ENCODE assay signal across 9 cellular contexts in the genomic region with DNA sequence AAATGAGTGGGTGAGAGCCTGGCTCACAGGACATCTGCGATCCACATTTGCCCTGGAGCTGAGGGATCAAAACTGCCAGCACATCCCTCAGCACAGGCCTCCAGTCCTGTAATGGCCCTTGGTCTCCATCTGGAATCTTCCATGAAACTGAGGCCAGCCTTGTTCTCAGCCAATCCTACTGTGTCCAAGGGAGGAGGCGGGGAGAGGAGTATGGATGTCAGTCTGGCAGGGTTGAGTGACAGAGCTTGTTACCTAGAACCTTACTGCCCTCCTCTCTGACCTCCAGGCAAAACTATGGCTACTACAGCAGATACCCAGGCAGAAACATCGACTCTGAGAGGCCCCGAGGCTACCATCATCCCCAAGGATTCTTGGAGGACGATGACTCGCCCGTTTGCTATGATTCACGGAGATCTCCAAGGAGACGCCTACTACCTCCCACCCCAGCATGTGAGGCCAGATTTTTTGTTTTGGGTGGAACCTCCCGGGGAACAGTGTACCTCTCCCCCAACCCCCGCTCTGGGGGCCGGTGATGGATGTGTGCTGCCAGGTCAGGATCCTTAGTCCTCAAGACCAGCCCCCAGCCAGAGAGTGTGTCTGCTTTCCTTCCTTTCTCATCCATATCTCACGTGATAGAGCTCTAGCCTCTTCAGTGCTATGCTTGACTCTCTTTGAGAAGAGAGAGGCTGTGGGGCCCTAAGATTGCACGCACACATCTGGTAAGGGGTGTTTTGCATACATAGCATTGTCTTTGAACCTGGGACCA. TPM values are rescaled to one million over a fixed set of nuclear protein-coding genes. Genes with fewer than 3 reads are reported as not detected.
A peak's percentile ranks its signal among the peaks of the same experiment; 100 is the strongest.
DNase-seq lines count a peak whose midpoint lies in the region; ATAC-seq and TF ChIP-seq lines count a peak whose summit lies in the region.
"Had no signal": no experiment of that assay in that cellular context is flagged by ENCODE, and none has a peak within 500 bp of the region (broad histone marks: within the 10 kb centered on the region; RNA-seq: fewer than 3 reads in every experiment).

No MANE protein-coding gene starts in this region.

- H3K36me3 ChIP-seq in SK-N-SH (replicated peaks in 1 of 2; ENCODE audit: control insufficient read depth in 1 of 2, insufficient read depth in 2 of 2, low read length in 1 of 2) (no peaks in the 10 kb centered on the region), left lung (no peaks in the 10 kb centered on the region)

- DNase-seq in GM04504 (ENCODE audit: low read depth) (peak; percentile 68), SK-N-SH (peak; percentile 40), left lung (no peak), NCI-H2196 treated with DMSO at 0.1 percent for 48 hours (lab: John Stamatoyannopoulos, UW; ENCODE audit: unreplicated experiment) (no peak)
- DNase-seq in activated CD4-positive, alpha-beta T cell treated with anti-CD3 and anti-CD28 coated beads, Interleukin-2, amount 50 U/mL, for 48 hours = no peak
- DNase-seq in CD4-positive, alpha-beta T cell = no peak
- no peak for DNase-seq in stimulated activated naive CD4-positive, alpha-beta T cell treated with Interleukin-2 at 50 U/mL for 16 hours (lab: John Stamatoyannopoulos, UW)
- DNase-seq: activated CD4-positive, CD25-positive, alpha-beta regulatory T cell treated with anti-CD3 and anti-CD28 coated beads, Interleukin-2, amount 50 U/mL, for 72 hours had no signal

- H3F3A ChIP-seq in SK-N-SH (replicated peaks; ENCODE audit: insufficient read depth) = no peaks in the 10 kb centered on the region

- H3K36me3 Mint-ChIP-seq in CD4-positive, alpha-beta T cell (ENCODE audit: low read depth) = no peaks in the 10 kb centered on the region

- CTCF ChIA-PET in SK-N-SH (lab: Yijun Ruan, JAX) = no interaction called here
- CTCF ChIA-PET in CD4-positive, alpha-beta T cell (lab: Charles Lee) = no interaction called here

- peak overlapping the region; percentile 44; the same call in 1 of the 2 replicates for H3K9ac ChIP-seq in SK-N-SH

- TF ChIP-seq CTCF in SK-N-SH (IDR thresholded peaks at IDR 0.05) = no peak
- no peak for TF ChIP-seq CTCF in left lung (IDR thresholded peaks at IDR 0.05)
- no peak for TF ChIP-seq CTCF in CD4-positive, alpha-beta T cell (IDR thresholded peaks at IDR 0.05)

- no peaks in the 10 kb centered on the region for H3K9me3 Mint-ChIP-seq in CD4-positive, alpha-beta T cell

- TF ChIP-seq EP300 in SK-N-SH (IDR thresholded peaks at IDR 0.05; ENCODE audit: borderline replicate concordance in 1 of 2, low read depth in 1 of 2, low read length in 1 of 2) = no peak

- no peaks in the 10 kb centered on the region for H4K20me1 ChIP-seq in SK-N-SH (ENCODE audit: insufficient read depth)

- H3K27ac ChIP-seq in SK-N-SH (ENCODE audit: low read depth in 2 of 2, low read length in 1 of 2) = peak overlapping the region in 1 of 2 experiments; percentile 63; a peak in 2 of 4 replicates
- no peak overlapping the region for H3K27ac ChIP-seq in left lung
- no peak overlapping the region for H3K27ac ChIP-seq in CD4-positive, alpha-beta T cell (ENCODE audit: low read depth, low read length)

- no peaks in the 10 kb centered on the region for H3K79me2 ChIP-seq in SK-N-SH (ENCODE audit: insufficient read depth)

- no peak overlapping the region for H3K4me3 Mint-ChIP-seq in CD4-positive, alpha-beta T cell

- H3K27me3 ChIP-seq in SK-N-SH (ENCODE audit: insufficient read depth) (no peaks in the 10 kb centered on the region), left lung (no peaks in the 10 kb centered on the region)
- no peaks in the 10 kb centered on the region for H3K27me3 ChIP-seq in CD4-positive, alpha-beta T cell (ENCODE audit: control insufficient read depth, insufficient read depth, low read length)

- POLR2A ChIA-PET in SK-N-SH (lab: Yijun Ruan, JAX) = no interaction called here
- POLR2A ChIA-PET in CD4-positive, alpha-beta T cell (lab: Charles Lee) = no interaction called here

- H3K4me2 ChIP-seq in SK-N-SH = peak overlapping the region; percentile 55

- H3K27ac Mint-ChIP-seq in CD4-positive, alpha-beta T cell = no peak overlapping the region

- peaks cover 18 to 22% of the 10 kb centered on the region in 2 experiments; a peak in 3 of 4 replicates for H3K4me1 ChIP-seq in SK-N-SH (ENCODE audit: control insufficient read depth in 1 of 2, insufficient read depth in 2 of 2, low read depth in 1 of 2, low read length in 1 of 2)
- H3K4me1 ChIP-seq in left lung = no peaks in the 10 kb centered on the region

- peak overlapping the region; percentile 85 for H2AFZ ChIP-seq in SK-N-SH (ENCODE audit: low read depth)

- H3K4me3 ChIP-seq in SK-N-SH (ENCODE audit: low read depth in 2 of 2, low read length in 1 of 2) (no peak overlapping the region), left lung (no peak overlapping the region)

- TF ChIP-seq RAD21 in SK-N-SH (IDR thresholded peaks at IDR 0.05; ENCODE audit: low read length) = no peak

- ATAC-seq in HG02571 (IDR thresholded peaks at IDR 0.05; ENCODE audit: unreplicated experiment) = peak; percentile 38
- peak; percentile 59 for ATAC-seq in left lung
- no peak for ATAC-seq in CD4-positive, alpha-beta T cell (ENCODE audit: poor library complexity)

- 57% methylated on average over 7 of the region's 14 CpGs for WGBS in SK-N-SH (ENCODE audit: low lambda C conversion rate)

- intact Hi-C loops in left lung (cut with DNase I) = no loop called here
- intact Hi-C loops in CD4-positive, alpha-beta T cell (cut with DNase I, micrococcal nuclease) = no loop called here

- no peaks in the 10 kb centered on the region for H3K9me3 ChIP-seq in SK-N-SH
- H3K9me3 ChIP-seq in left lung = no peaks in the 10 kb centered on the region
- no peaks in the 10 kb centered on the region for H3K9me3 ChIP-seq in CD4-positive, alpha-beta T cell (ENCODE audit: control insufficient read depth, low read length)

- H3K4me1 Mint-ChIP-seq in CD4-positive, alpha-beta T cell (ENCODE audit: low read depth) = no peaks in the 10 kb centered on the region

- no peaks in the 10 kb centered on the region for H3K9me2 ChIP-seq in SK-N-SH

- peaks cover 16% of the 10 kb centered on the region for H3K27me3 Mint-ChIP-seq in CD4-positive, alpha-beta T cell

TF ChIP-seq in SK-N-SH, 30 proteins besides CTCF, POLR2A, EP300 and RAD21:
- peak; percentile 77; the same call in 1 of the 2 replicates for TF ChIP-seq FOSL2 (IDR thresholded peaks at IDR 0.05; ENCODE audit: borderline replicate concordance, low read depth)
- peak; percentile 40; the same call in 1 of the 2 replicates for TF ChIP-seq YY1 (IDR thresholded peaks at IDR 0.05; ENCODE audit: low read depth)
- TF ChIP-seq, protein P1, sequence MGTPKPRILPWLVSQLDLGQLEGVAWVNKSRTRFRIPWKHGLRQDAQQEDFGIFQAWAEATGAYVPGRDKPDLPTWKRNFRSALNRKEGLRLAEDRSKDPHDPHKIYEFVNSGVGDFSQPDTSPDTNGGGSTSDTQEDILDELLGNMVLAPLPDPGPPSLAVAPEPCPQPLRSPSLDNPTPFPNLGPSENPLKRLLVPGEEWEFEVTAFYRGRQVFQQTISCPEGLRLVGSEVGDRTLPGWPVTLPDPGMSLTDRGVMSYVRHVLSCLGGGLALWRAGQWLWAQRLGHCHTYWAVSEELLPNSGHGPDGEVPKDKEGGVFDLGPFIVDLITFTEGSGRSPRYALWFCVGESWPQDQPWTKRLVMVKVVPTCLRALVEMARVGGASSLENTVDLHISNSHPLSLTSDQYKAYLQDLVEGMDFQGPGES (IDR thresholded peaks at IDR 0.05; ENCODE audit: low read depth, low read length) = no peak
- TF ChIP-seq TCF12 (IDR thresholded peaks at IDR 0.05) = peak; percentile 18; the same call in 1 of the 2 replicates
- TF ChIP-seq, protein P2, sequence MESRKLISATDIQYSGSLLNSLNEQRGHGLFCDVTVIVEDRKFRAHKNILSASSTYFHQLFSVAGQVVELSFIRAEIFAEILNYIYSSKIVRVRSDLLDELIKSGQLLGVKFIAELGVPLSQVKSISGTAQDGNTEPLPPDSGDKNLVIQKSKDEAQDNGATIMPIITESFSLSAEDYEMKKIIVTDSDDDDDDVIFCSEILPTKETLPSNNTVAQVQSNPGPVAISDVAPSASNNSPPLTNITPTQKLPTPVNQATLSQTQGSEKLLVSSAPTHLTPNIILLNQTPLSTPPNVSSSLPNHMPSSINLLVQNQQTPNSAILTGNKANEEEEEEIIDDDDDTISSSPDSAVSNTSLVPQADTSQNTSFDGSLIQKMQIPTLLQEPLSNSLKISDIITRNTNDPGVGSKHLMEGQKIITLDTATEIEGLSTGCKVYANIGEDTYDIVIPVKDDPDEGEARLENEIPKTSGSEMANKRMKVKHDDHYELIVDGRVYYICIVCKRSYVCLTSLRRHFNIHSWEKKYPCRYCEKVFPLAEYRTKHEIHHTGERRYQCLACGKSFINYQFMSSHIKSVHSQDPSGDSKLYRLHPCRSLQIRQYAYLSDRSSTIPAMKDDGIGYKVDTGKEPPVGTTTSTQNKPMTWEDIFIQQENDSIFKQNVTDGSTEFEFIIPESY (IDR thresholded peaks at IDR 0.05; ENCODE audit: borderline replicate concordance, low read depth) = no peak
- TF ChIP-seq, protein P3, sequence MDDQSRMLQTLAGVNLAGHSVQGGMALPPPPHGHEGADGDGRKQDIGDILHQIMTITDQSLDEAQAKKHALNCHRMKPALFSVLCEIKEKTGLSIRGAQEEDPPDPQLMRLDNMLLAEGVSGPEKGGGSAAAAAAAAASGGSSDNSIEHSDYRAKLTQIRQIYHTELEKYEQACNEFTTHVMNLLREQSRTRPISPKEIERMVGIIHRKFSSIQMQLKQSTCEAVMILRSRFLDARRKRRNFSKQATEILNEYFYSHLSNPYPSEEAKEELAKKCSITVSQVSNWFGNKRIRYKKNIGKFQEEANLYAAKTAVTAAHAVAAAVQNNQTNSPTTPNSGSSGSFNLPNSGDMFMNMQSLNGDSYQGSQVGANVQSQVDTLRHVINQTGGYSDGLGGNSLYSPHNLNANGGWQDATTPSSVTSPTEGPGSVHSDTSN (IDR thresholded peaks at IDR 0.05) = no peak
- peak; percentile 71 for TF ChIP-seq JUND (IDR thresholded peaks at IDR 0.05)
- 0 out of 2 replicates have a peak, but pooled peaks have one; percentile 8 for TF ChIP-seq TEAD4 (IDR thresholded peaks at IDR 0.05; ENCODE audit: borderline replicate concordance, insufficient read depth)

RNA-seq across cellular contexts. Expression of a gene that starts 41.3 kb away (rescaled TPM):
- polyA plus RNA-seq in SK-N-SH (2012; rRNA removed) = 0.05 and 0.33 TPM in 2 replicates
- polyA plus RNA-seq in SK-N-SH (2012; cell fraction: cytosol; rRNA removed) = 0.04 and 0.16 TPM in 2 replicates
- 0.32 and 2.1 TPM in 2 replicates for polyA plus RNA-seq in SK-N-SH (2012; cell fraction: nucleus; rRNA removed)
- total RNA-seq in left lung = 10 to 100 TPM in 1 of 2 donors, 1 to 10 TPM in 1; 4.9 to 11.4 TPM
- under 1 TPM; 0.31 to 0.60 TPM for total RNA-seq in CD4-positive, alpha-beta T cell

RNA-seq across cellular contexts. Expression of a gene that starts 41.5 kb away (rescaled TPM):
- polyA plus RNA-seq in SK-N-SH (2012; rRNA removed) = 0.10 and 0.16 TPM in 2 replicates
- 0.03 TPM in 1 of 2 replicates, not detected in the other for polyA plus RNA-seq in SK-N-SH (2012; cell fraction: cytosol; rRNA removed)
- polyA plus RNA-seq in SK-N-SH (2012; cell fraction: nucleus; rRNA removed) = 0.44 and 0.50 TPM in 2 replicates
- total RNA-seq in left lung = 1 to 10 TPM; 5.5 to 7.4 TPM
- total RNA-seq in CD4-positive, alpha-beta T cell = under 1 TPM; 0.22 to 0.36 TPM

Comparison
In these comparisons a context has a peak if more than half of its experiments do, and no peak if none do; other contexts are left out.
1. DNase-seq: peak in GM04504 (single experiment) and SK-N-SH (single experiment); none in left lung (0 of 2), activated CD4-positive, alpha-beta T cell treated with anti-CD3 and anti-CD28 coated beads, Interleukin-2, amount 50 U/mL, for 48 hours (0 of 2), CD4-positive, alpha-beta T cell (0 of 10), NCI-H2196 treated with DMSO at 0.1 percent for 48 hours (single experiment) and stimulated activated naive CD4-positive, alpha-beta T cell treated with Interleukin-2 at 50 U/mL for 16 hours (single experiment).
2. RNA of a gene that starts 41.5 kb away (total RNA-seq): 5.5 to 7.4 TPM in left lung; 0.22 to 0.36 TPM in CD4-positive, alpha-beta T cell; every median in the first group is over 4 times any median in the second.